1 cellular context compared by ENCODE assay signal in genomic region chr16:17831330-17831729, GRCh38.
TF ChIP-seq lines count a peak whose summit lies in the region.

No MANE protein-coding gene starts in this region.

TF ChIP-seq in H1, 55 proteins besides CTCF, POLR2A, EP300 and RAD21:
- TF ChIP-seq YY1 (IDR thresholded peaks at IDR 0.05; ENCODE audit: low read depth, low read length) = peak; percentile 91
- no peak for TF ChIP-seq PHF8 (conservative IDR thresholded peaks at IDR 0.05; ENCODE audit: low read depth, low read length)
